In genomic region chr11:100681064-100681502, GRCh38 we compare ENCODE assay signal across 9 cellular contexts. TPM values are rescaled to one million over a fixed set of nuclear protein-coding genes. Genes with fewer than 3 reads are reported as not detected.
A peak's percentile ranks its signal among the peaks of the same experiment; 100 is the strongest.
DNase-seq lines count a peak whose midpoint lies in the region; ATAC-seq, FAIRE-seq and TF ChIP-seq lines count a peak whose summit lies in the region.
"Had no signal": no experiment of that assay in that cellular context is flagged by ENCODE, and none has a peak within 500 bp of the region (broad histone marks: within the 10 kb centered on the region; RNA-seq: fewer than 3 reads in every experiment).

No MANE protein-coding gene starts in this region.

- FAIRE-seq in colon (lab: Jason Lieb, UNC): peak; percentile 53

- no peaks in the 10 kb centered on the region for H3K9me3 Mint-ChIP-seq in naive B cell

- H3K4me2 ChIP-seq in OCI-LY3 (ENCODE audit: low read length): peak overlapping the region; percentile 57

- no peak overlapping the region for H2AFZ ChIP-seq in OCI-LY3 (ENCODE audit: low read depth, low read length)

- no peaks in the 10 kb centered on the region for H3K27me3 Mint-ChIP-seq in naive B cell

- peaks cover 28 to 62% (median 51%) of the 10 kb centered on the region in 3 donors for H3K4me1 Mint-ChIP-seq in naive B cell

- H3K9ac ChIP-seq in OCI-LY3 (ENCODE audit: low read length): peak overlapping the region; percentile 30; the same call in 1 of the 2 replicates

- no peaks in the 10 kb centered on the region for H3K36me3 Mint-ChIP-seq in naive B cell

- no peaks in the 10 kb centered on the region for H3K9me3 ChIP-seq in OCI-LY3 (ENCODE audit: insufficient read depth, low read length)

- peak overlapping the region; percentile 4 to 84 (median 58) for H3K4me3 Mint-ChIP-seq in naive B cell

- peak overlapping the region; percentile 44 to 96 (median 84) for H3K27ac Mint-ChIP-seq in naive B cell

- H3K36me3 ChIP-seq in OCI-LY3 (replicated peaks; ENCODE audit: low read depth, low read length): no peaks in the 10 kb centered on the region

- H3K4me3 ChIP-seq in OCI-LY3 (ENCODE audit: low read length): peak overlapping the region; percentile 43
- H3K4me3 ChIP-seq: SK-N-MC had no signal

- H3K4me1 ChIP-seq in OCI-LY3 (ENCODE audit: low read length): peaks cover 58% of the 10 kb centered on the region

- ATAC-seq in HG03457 (IDR thresholded peaks at IDR 0.05; ENCODE audit: unreplicated experiment): peak; percentile 99
- ATAC-seq in naive B cell (ENCODE audit: low read depth in 2 of 2): peak; percentile 96 to 97

- TF ChIP-seq CTCF in GM20000 (IDR thresholded peaks at IDR 0.05; ENCODE audit: extremely low read depth, missing control alignments) (no peak), OCI-LY3 (IDR thresholded peaks at IDR 0.05; ENCODE audit: low read depth, low read length) (no peak)

- in situ Hi-C loops in ACHN (cut with HindIII; ENCODE audit: low pct_ligation_motif_present, low pct_unique_long_range_greater_than_20kb, low sequenced_read_pairs): loop anchor here (25.0 kb wide), 1 partner anchor 156 kb away; no protein-coding TSS in a partner anchor

- no peaks in the 10 kb centered on the region for H3K27me3 ChIP-seq in OCI-LY3 (ENCODE audit: low read depth, low read length)

- H3K79me2 ChIP-seq in OCI-LY3 (ENCODE audit: low read length): no peaks in the 10 kb centered on the region

- H3K27ac ChIP-seq in OCI-LY3 (ENCODE audit: low read length): peak overlapping the region; percentile 74
- H3K27ac ChIP-seq: SK-N-MC had no signal

- H4K20me1 ChIP-seq in OCI-LY3 (ENCODE audit: insufficient read depth, low read length): no peaks in the 10 kb centered on the region

- peak; percentile 68 for DNase-seq in ELF-1 (ENCODE audit: low read depth, low spot score)
- peak; percentile 85 for DNase-seq in GM20000 (ENCODE audit: low spot score)
- peak; percentile 74 for DNase-seq in naive B cell
- DNase-seq in ecto neural progenitor cell (ENCODE audit: low spot score): no peak
- no peak for DNase-seq in ACHN

RNA-seq across cellular contexts. Expression of gene ARHGAP42, which starts 6.0 kb away (rescaled TPM):
- polyA plus RNA-seq in naive B cell (ENCODE audit: low read depth in 6 of 6): 1 to 10 TPM; 1.4 to 3.0 (median 1.9) TPM

Comparison
In these comparisons a context has a peak if more than half of its experiments do, and no peak if none do; other contexts are left out.
1. DNase-seq: peak in ELF-1 (single experiment), GM20000 (single experiment) and naive B cell (single experiment); none in ecto neural progenitor cell (single experiment) and ACHN (single experiment).